Comparison of ENCODE assay signal across 8 cellular contexts in the genomic region with DNA sequence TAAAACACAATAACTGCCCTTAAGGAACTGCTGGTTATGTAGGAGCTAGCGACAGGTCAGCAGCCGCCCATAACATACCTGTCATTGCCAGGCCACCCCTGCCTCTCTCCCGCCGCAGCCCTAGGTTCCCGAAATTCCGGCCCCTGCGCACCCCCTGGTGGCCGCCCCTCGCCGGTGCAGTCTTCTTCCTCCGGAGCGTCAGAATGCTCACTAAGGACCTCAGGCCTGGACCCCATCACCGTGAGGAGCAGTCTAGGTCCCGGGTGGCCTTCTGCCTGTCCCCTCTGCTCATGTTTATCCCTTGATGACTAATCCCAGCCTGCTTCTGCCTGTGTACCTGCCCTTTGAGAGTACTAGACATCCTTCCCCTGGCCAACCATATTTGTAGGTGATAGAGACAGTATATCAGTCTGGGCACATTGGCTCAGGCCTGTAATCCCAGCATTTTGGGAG.
A peak's percentile ranks its signal among the peaks of the same experiment; 100 is the strongest.
DNase-seq lines count a peak whose midpoint lies in the region; ATAC-seq, FAIRE-seq and TF ChIP-seq lines count a peak whose summit lies in the region.

No MANE protein-coding gene starts in this region.

- no peak overlapping the region for H3K4me3 ChIP-seq in HL-60 (replicated peaks; ENCODE audit: insufficient read depth, low read length)
- no peak overlapping the region for H3K4me3 ChIP-seq in PC-9
- H3K4me3 ChIP-seq in ovary: no peak overlapping the region
- H3K4me3 ChIP-seq in thyroid gland (replicated peaks in 1 of 3): no peak overlapping the region

- peak; percentile 81 for ATAC-seq in GM21360 (IDR thresholded peaks at IDR 0.05; ENCODE audit: unreplicated experiment)
- ATAC-seq in foreskin keratinocyte: peak; percentile 66

- DNase-seq in D721Med (ENCODE audit: insufficient read length, low spot score): no peak
- DNase-seq in HL-60 (ENCODE audit: low read depth in 1 of 2, low spot score in 1 of 2): peak in 1 of 2 experiments; percentile 74
- DNase-seq in PC-9: peak; percentile 66 to 88
- peak; percentile 93 for DNase-seq in activated T-cell treated with anti-CD3 and anti-CD28 coated beads, Interleukin-2, amount 50 U/mL, for 48 hours
- no peak for DNase-seq in foreskin keratinocyte
- DNase-seq in ovary: peak; percentile 67 to 86 (median 81)
- peak; percentile 76 to 81 for DNase-seq in thyroid gland

- peak overlapping the region; percentile 24; the same call in 1 of the 2 replicates for H3K4me2 ChIP-seq in PC-9

- no TSS peak for BruUV-seq in PC-9 (replicated peaks; lab: Mats Ljungman, UMichigan)

- FAIRE-seq in D721Med (lab: Jason Lieb, UNC): no peak

- TF ChIP-seq POLR2A in ovary (IDR thresholded peaks at IDR 0.05): peak; percentile 16
- no peak for TF ChIP-seq POLR2A in thyroid gland (IDR thresholded peaks at IDR 0.05)

- no peaks in the 10 kb centered on the region for H3K9me3 ChIP-seq in PC-9 (ENCODE audit: insufficient read depth, low read depth)
- H3K9me3 ChIP-seq in ovary: no peaks in the 10 kb centered on the region
- no peaks in the 10 kb centered on the region for H3K9me3 ChIP-seq in thyroid gland

- H4K20me1 ChIP-seq in PC-9 (ENCODE audit: insufficient read depth): no peaks in the 10 kb centered on the region

- CTCF ChIA-PET in PC-9 (lab: Charles Lee): interaction anchor here (0.7 to 1.0 kb wide), 3 partner anchors 222 to 286 kb away, joined by 3 to 13 read pairs (median 3); no protein-coding TSS in a partner anchor

- H3K9me2 ChIP-seq in PC-9 (ENCODE audit: insufficient read depth): no peaks in the 10 kb centered on the region

- H3K27me3 ChIP-seq in HL-60 (ENCODE audit: insufficient read depth, poor library complexity, severe bottlenecking): no peaks in the 10 kb centered on the region
- H3K27me3 ChIP-seq in PC-9 (ENCODE audit: insufficient read depth, low read depth): no peaks in the 10 kb centered on the region
- no peaks in the 10 kb centered on the region for H3K27me3 ChIP-seq in foreskin keratinocyte
- H3K27me3 ChIP-seq in ovary: no peaks in the 10 kb centered on the region
- no peaks in the 10 kb centered on the region for H3K27me3 ChIP-seq in thyroid gland

- no peaks in the 10 kb centered on the region for H3K79me2 ChIP-seq in PC-9 (ENCODE audit: low read depth)

- 1 to 3% (median 2%) methylated on average over 14 of the region's 14 CpGs for WGBS in ovary, 3 donors
- 0 to 3% methylated on average over 3 to 14 of the region's 14 CpGs for WGBS in thyroid gland, 2 donors

- peaks cover 24% of the 10 kb centered on the region for H3F3A ChIP-seq in PC-9 (ENCODE audit: insufficient read depth, low read depth)

- no peak for TF ChIP-seq EP300 in ovary (IDR thresholded peaks at IDR 0.05)

- intact Hi-C loops in PC-9 (cut with micrococcal nuclease; ENCODE audit: unreplicated experiment): loop anchor here (1.0 to 2.0 kb wide), 4 partner anchors 225 to 543 kb away; a partner anchor contains a TSS
- intact Hi-C loops in ovary (cut with DNase I): loop anchor here in 3 of 4 donors (5.0 to 10.0 kb wide), 5 partner anchors 281 to 541 kb away; a partner anchor contains a TSS
- intact Hi-C loops in thyroid gland (cut with DNase I): no loop called here

- peak; percentile 84 for TF ChIP-seq CTCF in D721Med (IDR thresholded peaks at IDR 0.05; ENCODE audit: insufficient read depth, missing control alignments)
- TF ChIP-seq CTCF in HL-60 (IDR thresholded peaks at IDR 0.05; ENCODE audit: insufficient read depth, low read length): peak; percentile 67
- TF ChIP-seq CTCF in PC-9 (conservative IDR thresholded peaks at IDR 0.05): peak; percentile 99
- peak; percentile 91 for TF ChIP-seq CTCF in foreskin keratinocyte (conservative IDR thresholded peaks at IDR 0.05)
- TF ChIP-seq CTCF in ovary (IDR thresholded peaks at IDR 0.05): peak; percentile 90 to 93 (median 92)
- TF ChIP-seq CTCF in thyroid gland (IDR thresholded peaks at IDR 0.05): peak; percentile 88 to 93 (median 92)

- H2AFZ ChIP-seq in PC-9: peak overlapping the region; percentile 56; the same call in 1 of the 2 replicates

- H3K36me3 ChIP-seq in PC-9 (ENCODE audit: low read depth): no peaks in the 10 kb centered on the region
- H3K36me3 ChIP-seq in ovary: no peaks in the 10 kb centered on the region
- H3K36me3 ChIP-seq in thyroid gland: no peaks in the 10 kb centered on the region

- no peak overlapping the region for H3K27ac ChIP-seq in HL-60 (replicated peaks)
- no peak overlapping the region for H3K27ac ChIP-seq in PC-9
- H3K27ac ChIP-seq in foreskin keratinocyte: no peak overlapping the region
- no peak overlapping the region for H3K27ac ChIP-seq in ovary
- no peak overlapping the region for H3K27ac ChIP-seq in thyroid gland

- H3K4me1 ChIP-seq in PC-9 (replicated peaks; ENCODE audit: insufficient read depth): peaks cover 26% of the 10 kb centered on the region
- peaks cover 20% of the 10 kb centered on the region for H3K4me1 ChIP-seq in foreskin keratinocyte
- peaks cover 1% of the 10 kb centered on the region for H3K4me1 ChIP-seq in ovary (ENCODE audit: insufficient read depth)
- H3K4me1 ChIP-seq in thyroid gland: peaks cover 3 to 6% of the 10 kb centered on the region in 2 donors

- POLR2A ChIA-PET in PC-9 (lab: Charles Lee; ENCODE audit: unreplicated experiment): no interaction called here

Comparison
In these comparisons a context has a peak if more than half of its experiments do, and no peak if none do; other contexts are left out.
1. DNase-seq: peak in PC-9 (2 of 2), activated T-cell treated with anti-CD3 and anti-CD28 coated beads, Interleukin-2, amount 50 U/mL, for 48 hours (2 of 2), ovary (5 of 5) and thyroid gland (2 of 2); none in D721Med (single experiment) and foreskin keratinocyte (0 of 2).
2. Peak in every context shown above with its lines, with median percentiles within 50 percentile points of each other: CTCF ChIP-seq.